1 cellular context compared by ENCODE assay signal in genomic region chr9:111349766-111350165, GRCh38.
TF ChIP-seq lines count a peak whose summit lies in the region.

No MANE protein-coding gene starts in this region.

TF ChIP-seq in HepG2, 621 proteins besides CTCF, POLR2A, EP300 and RAD21 (continued from another document and continues in another):
- TF ChIP-seq, protein P1, sequence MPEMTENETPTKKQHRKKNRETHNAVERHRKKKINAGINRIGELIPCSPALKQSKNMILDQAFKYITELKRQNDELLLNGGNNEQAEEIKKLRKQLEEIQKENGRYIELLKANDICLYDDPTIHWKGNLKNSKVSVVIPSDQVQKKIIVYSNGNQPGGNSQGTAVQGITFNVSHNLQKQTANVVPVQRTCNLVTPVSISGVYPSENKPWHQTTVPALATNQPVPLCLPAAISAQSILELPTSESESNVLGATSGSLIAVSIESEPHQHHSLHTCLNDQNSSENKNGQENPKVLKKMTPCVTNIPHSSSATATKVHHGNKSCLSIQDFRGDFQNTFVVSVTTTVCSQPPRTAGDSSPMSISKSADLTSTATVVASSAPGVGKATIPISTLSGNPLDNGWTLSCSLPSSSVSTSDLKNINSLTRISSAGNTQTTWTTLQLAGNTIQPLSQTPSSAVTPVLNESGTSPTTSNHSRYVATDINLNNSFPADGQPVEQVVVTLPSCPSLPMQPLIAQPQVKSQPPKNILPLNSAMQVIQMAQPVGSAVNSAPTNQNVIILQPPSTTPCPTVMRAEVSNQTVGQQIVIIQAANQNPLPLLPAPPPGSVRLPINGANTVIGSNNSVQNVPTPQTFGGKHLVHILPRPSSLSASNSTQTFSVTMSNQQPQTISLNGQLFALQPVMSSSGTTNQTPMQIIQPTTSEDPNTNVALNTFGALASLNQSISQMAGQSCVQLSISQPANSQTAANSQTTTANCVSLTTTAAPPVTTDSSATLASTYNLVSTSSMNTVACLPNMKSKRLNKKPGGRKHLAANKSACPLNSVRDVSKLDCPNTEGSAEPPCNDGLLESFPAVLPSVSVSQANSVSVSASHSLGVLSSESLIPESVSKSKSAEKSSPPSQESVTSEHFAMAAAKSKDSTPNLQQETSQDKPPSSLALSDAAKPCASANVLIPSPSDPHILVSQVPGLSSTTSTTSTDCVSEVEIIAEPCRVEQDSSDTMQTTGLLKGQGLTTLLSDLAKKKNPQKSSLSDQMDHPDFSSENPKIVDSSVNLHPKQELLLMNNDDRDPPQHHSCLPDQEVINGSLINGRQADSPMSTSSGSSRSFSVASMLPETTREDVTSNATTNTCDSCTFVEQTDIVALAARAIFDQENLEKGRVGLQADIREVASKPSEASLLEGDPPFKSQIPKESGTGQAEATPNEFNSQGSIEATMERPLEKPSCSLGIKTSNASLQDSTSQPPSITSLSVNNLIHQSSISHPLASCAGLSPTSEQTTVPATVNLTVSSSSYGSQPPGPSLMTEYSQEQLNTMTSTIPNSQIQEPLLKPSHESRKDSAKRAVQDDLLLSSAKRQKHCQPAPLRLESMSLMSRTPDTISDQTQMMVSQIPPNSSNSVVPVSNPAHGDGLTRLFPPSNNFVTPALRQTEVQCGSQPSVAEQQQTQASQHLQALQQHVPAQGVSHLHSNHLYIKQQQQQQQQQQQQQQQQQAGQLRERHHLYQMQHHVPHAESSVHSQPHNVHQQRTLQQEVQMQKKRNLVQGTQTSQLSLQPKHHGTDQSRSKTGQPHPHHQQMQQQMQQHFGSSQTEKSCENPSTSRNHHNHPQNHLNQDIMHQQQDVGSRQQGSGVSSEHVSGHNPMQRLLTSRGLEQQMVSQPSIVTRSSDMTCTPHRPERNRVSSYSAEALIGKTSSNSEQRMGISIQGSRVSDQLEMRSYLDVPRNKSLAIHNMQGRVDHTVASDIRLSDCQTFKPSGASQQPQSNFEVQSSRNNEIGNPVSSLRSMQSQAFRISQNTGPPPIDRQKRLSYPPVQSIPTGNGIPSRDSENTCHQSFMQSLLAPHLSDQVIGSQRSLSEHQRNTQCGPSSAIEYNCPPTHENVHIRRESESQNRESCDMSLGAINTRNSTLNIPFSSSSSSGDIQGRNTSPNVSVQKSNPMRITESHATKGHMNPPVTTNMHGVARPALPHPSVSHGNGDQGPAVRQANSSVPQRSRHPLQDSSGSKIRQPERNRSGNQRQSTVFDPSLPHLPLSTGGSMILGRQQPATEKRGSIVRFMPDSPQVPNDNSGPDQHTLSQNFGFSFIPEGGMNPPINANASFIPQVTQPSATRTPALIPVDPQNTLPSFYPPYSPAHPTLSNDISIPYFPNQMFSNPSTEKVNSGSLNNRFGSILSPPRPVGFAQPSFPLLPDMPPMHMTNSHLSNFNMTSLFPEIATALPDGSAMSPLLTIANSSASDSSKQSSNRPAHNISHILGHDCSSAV (CRISPR knock-in tag; IDR thresholded peaks at IDR 0.05; ENCODE audit: borderline replicate concordance), result no peak
- TF ChIP-seq ZNF773 (CRISPR knock-in tag; IDR thresholded peaks at IDR 0.05; ENCODE audit: borderline replicate concordance) (no peak), KAT2B (IDR thresholded peaks at IDR 0.05; ENCODE audit: borderline replicate concordance, low read depth, low read length) (peak; percentile 73), PREB (CRISPR knock-in tag; IDR thresholded peaks at IDR 0.05) (no peak), MXD3 (CRISPR knock-in tag; IDR thresholded peaks at IDR 0.05) (no peak), NR2F6 (IDR thresholded peaks at IDR 0.05) (peak; percentile 97), NR2F6 (CRISPR knock-in tag; IDR thresholded peaks at IDR 0.05) (peak; percentile 92), SOX6 (IDR thresholded peaks at IDR 0.05) (no peak), SOX6 (CRISPR knock-in tag; IDR thresholded peaks at IDR 0.05) (peak; percentile 78; the same call in 1 of the 2 replicates), TEAD2 (CRISPR knock-in tag; IDR thresholded peaks at IDR 0.05) (no peak), MAZ (IDR thresholded peaks at IDR 0.05; ENCODE audit: borderline replicate concordance, low read depth, low read length) (no peak), MAZ (CRISPR knock-in tag; IDR thresholded peaks at IDR 0.05; ENCODE audit: low read depth) (no peak), CEBPB (IDR thresholded peaks at IDR 0.05; ENCODE audit: borderline replicate concordance, low read depth, low read length) (no peak), ZNF609 (CRISPR knock-in tag; IDR thresholded peaks at IDR 0.05; ENCODE audit: borderline replicate concordance) (peak; percentile 99), IKZF1 (IDR thresholded peaks at IDR 0.05) (no peak), GABPA (IDR thresholded peaks at IDR 0.05; ENCODE audit: low read depth, low read length) (no peak), GABPA (CRISPR knock-in tag; IDR thresholded peaks at IDR 0.05; ENCODE audit: low read depth) (peak; percentile 36; the same call in 1 of the 2 replicates), ZNF564 (CRISPR knock-in tag; IDR thresholded peaks at IDR 0.05) (no peak), BCL6 (CRISPR knock-in tag; IDR thresholded peaks at IDR 0.05) (peak; percentile 97)
- TF ChIP-seq, protein P2, sequence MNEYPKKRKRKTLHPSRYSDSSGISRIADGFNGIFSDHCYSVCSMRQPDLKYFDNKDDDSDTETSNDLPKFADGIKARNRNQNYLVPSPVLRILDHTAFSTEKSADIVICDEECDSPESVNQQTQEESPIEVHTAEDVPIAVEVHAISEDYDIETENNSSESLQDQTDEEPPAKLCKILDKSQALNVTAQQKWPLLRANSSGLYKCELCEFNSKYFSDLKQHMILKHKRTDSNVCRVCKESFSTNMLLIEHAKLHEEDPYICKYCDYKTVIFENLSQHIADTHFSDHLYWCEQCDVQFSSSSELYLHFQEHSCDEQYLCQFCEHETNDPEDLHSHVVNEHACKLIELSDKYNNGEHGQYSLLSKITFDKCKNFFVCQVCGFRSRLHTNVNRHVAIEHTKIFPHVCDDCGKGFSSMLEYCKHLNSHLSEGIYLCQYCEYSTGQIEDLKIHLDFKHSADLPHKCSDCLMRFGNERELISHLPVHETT (CRISPR knock-in tag; conservative IDR thresholded peaks at IDR 0.05), result no peak
- TF ChIP-seq, protein P3, sequence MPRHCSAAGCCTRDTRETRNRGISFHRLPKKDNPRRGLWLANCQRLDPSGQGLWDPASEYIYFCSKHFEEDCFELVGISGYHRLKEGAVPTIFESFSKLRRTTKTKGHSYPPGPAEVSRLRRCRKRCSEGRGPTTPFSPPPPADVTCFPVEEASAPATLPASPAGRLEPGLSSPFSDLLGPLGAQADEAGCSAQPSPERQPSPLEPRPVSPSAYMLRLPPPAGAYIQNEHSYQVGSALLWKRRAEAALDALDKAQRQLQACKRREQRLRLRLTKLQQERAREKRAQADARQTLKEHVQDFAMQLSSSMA (CRISPR knock-in tag; IDR thresholded peaks at IDR 0.05), result no peak
- TF ChIP-seq, protein P4, sequence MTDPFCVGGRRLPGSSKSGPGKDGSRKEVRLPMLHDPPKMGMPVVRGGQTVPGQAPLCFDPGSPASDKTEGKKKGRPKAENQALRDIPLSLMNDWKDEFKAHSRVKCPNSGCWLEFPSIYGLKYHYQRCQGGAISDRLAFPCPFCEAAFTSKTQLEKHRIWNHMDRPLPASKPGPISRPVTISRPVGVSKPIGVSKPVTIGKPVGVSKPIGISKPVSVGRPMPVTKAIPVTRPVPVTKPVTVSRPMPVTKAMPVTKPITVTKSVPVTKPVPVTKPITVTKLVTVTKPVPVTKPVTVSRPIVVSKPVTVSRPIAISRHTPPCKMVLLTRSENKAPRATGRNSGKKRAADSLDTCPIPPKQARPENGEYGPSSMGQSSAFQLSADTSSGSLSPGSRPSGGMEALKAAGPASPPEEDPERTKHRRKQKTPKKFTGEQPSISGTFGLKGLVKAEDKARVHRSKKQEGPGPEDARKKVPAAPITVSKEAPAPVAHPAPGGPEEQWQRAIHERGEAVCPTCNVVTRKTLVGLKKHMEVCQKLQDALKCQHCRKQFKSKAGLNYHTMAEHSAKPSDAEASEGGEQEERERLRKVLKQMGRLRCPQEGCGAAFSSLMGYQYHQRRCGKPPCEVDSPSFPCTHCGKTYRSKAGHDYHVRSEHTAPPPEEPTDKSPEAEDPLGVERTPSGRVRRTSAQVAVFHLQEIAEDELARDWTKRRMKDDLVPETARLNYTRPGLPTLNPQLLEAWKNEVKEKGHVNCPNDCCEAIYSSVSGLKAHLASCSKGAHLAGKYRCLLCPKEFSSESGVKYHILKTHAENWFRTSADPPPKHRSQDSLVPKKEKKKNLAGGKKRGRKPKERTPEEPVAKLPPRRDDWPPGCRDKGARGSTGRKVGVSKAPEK (CRISPR knock-in tag; IDR thresholded peaks at IDR 0.05; ENCODE audit: borderline replicate concordance), result no peak
- TF ChIP-seq, protein P5, sequence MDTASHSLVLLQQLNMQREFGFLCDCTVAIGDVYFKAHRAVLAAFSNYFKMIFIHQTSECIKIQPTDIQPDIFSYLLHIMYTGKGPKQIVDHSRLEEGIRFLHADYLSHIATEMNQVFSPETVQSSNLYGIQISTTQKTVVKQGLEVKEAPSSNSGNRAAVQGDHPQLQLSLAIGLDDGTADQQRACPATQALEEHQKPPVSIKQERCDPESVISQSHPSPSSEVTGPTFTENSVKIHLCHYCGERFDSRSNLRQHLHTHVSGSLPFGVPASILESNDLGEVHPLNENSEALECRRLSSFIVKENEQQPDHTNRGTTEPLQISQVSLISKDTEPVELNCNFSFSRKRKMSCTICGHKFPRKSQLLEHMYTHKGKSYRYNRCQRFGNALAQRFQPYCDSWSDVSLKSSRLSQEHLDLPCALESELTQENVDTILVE (CRISPR knock-in tag; IDR thresholded peaks at IDR 0.05), result 0 out of 2 replicates have a peak, but pooled peaks have one; percentile 19
- TF ChIP-seq, protein P6, sequence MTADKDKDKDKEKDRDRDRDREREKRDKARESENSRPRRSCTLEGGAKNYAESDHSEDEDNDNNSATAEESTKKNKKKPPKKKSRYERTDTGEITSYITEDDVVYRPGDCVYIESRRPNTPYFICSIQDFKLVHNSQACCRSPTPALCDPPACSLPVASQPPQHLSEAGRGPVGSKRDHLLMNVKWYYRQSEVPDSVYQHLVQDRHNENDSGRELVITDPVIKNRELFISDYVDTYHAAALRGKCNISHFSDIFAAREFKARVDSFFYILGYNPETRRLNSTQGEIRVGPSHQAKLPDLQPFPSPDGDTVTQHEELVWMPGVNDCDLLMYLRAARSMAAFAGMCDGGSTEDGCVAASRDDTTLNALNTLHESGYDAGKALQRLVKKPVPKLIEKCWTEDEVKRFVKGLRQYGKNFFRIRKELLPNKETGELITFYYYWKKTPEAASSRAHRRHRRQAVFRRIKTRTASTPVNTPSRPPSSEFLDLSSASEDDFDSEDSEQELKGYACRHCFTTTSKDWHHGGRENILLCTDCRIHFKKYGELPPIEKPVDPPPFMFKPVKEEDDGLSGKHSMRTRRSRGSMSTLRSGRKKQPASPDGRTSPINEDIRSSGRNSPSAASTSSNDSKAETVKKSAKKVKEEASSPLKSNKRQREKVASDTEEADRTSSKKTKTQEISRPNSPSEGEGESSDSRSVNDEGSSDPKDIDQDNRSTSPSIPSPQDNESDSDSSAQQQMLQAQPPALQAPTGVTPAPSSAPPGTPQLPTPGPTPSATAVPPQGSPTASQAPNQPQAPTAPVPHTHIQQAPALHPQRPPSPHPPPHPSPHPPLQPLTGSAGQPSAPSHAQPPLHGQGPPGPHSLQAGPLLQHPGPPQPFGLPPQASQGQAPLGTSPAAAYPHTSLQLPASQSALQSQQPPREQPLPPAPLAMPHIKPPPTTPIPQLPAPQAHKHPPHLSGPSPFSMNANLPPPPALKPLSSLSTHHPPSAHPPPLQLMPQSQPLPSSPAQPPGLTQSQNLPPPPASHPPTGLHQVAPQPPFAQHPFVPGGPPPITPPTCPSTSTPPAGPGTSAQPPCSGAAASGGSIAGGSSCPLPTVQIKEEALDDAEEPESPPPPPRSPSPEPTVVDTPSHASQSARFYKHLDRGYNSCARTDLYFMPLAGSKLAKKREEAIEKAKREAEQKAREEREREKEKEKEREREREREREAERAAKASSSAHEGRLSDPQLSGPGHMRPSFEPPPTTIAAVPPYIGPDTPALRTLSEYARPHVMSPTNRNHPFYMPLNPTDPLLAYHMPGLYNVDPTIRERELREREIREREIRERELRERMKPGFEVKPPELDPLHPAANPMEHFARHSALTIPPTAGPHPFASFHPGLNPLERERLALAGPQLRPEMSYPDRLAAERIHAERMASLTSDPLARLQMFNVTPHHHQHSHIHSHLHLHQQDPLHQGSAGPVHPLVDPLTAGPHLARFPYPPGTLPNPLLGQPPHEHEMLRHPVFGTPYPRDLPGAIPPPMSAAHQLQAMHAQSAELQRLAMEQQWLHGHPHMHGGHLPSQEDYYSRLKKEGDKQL (CRISPR knock-in tag; IDR thresholded peaks at IDR 0.05; ENCODE audit: low read depth), result peak; percentile 99
